In the genomic region with DNA sequence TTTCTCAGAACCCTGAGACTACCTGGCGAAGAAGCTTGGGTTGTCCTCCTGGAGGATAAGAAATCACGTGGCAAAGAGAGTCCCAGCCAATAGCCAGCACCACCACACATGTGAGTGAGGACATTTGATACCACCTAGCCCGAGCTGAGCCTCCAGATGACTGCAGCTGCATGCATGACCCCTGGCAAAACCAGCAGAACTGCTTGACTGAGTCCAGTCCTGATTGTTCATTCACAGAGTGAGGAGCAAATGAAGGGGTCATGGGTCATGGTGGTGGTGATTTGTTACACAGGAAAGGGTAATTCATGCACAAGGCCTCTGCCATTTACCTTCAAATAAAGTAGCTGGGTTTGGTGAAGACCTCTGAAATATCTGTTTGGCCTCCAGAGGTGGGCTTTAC, we compare ENCODE assay signal across 23 cellular contexts.
DNase-seq lines count a peak whose midpoint lies in the region; ATAC-seq and TF ChIP-seq lines count a peak whose summit lies in the region.
"Had no signal": no experiment of that assay in that cellular context is flagged by ENCODE, and none has a peak within 500 bp of the region (broad histone marks: within the 10 kb centered on the region; RNA-seq: fewer than 3 reads in every experiment).

No MANE protein-coding gene starts in this region.

- CTCF ChIA-PET in PC-3 (lab: Charles Lee) = no interaction called here

- H3K27me3 ChIP-seq in PC-3 (ENCODE audit: low read length) (no peaks in the 10 kb centered on the region), aorta (ENCODE audit: control insufficient read depth in 1 of 2, insufficient read depth in 2 of 2, low read length in 1 of 2) (no peaks in the 10 kb centered on the region), MG63 (no peaks in the 10 kb centered on the region)

- BruUV-seq in PC-3 (replicated peaks; lab: Mats Ljungman, UMichigan) = no TSS peak

- H3K4me3 ChIP-seq in PC-3 (ENCODE audit: low read length) (no peak overlapping the region), aorta (ENCODE audit: low read length in 2 of 2) (no peak overlapping the region), MG63 (no peak overlapping the region)

- 59 to 64% methylated on average over 3 of the region's 3 CpGs for WGBS in aorta, 2 donors

- no peak overlapping the region for H3K4me2 ChIP-seq in PC-3 (ENCODE audit: low read length)

- peaks cover 37% of the 10 kb centered on the region for H3K79me2 ChIP-seq in PC-3 (ENCODE audit: low read length)

- H3K9me2 ChIP-seq in PC-3 (replicated peaks; ENCODE audit: low read length) = no peaks in the 10 kb centered on the region

- no peak overlapping the region for H2AFZ ChIP-seq in PC-3 (ENCODE audit: low read length)

- TF ChIP-seq CTCF in PC-3 (conservative IDR thresholded peaks at IDR 0.05; ENCODE audit: low read depth, low read length) = no peak

- ATAC-seq in PC-3 = peak; percentile 23; the same call in 1 of the 2 replicates
- no peak for ATAC-seq in aorta (ENCODE audit: low FRiP score)
- ATAC-seq: CD8-positive, alpha-beta T cell had no signal

- no peaks in the 10 kb centered on the region for H4K20me1 ChIP-seq in PC-3 (ENCODE audit: low read length)

- H3K27ac ChIP-seq in PC-3 (ENCODE audit: low read length) (peak overlapping the region; percentile 35), aorta (ENCODE audit: low read depth in 1 of 2, low read length in 2 of 2) (no peak overlapping the region)
- H3K27ac ChIP-seq: 22Rv1, C4-2B had no signal

- H3K9me3 ChIP-seq in PC-3 (ENCODE audit: low read length) = no peaks in the 10 kb centered on the region
- no peaks in the 10 kb centered on the region for H3K9me3 ChIP-seq in aorta (ENCODE audit: control insufficient read depth, low read length)
- H3K9me3 ChIP-seq in MG63 = no peaks in the 10 kb centered on the region
- H3K9me3 ChIP-seq: Caco-2 had no signal

- POLR2A ChIA-PET in PC-3 (lab: Charles Lee; ENCODE audit: unreplicated experiment) = no interaction called here

- 0 out of 2 replicates have a peak, but pooled peaks cover 2% of the 10 kb centered on the region for H3K36me3 ChIP-seq in PC-3 (ENCODE audit: low read depth, low read length)
- H3K36me3 ChIP-seq in aorta (ENCODE audit: control insufficient read depth in 1 of 2, insufficient read depth in 2 of 2, low read length in 1 of 2) = no peaks in the 10 kb centered on the region
- no peaks in the 10 kb centered on the region for H3K36me3 ChIP-seq in MG63

- intact Hi-C loops in PC-3 (cut with micrococcal nuclease) = loop anchor here (1.0 to 5.0 kb wide), 3 partner anchors 590 to 765 kb away; no protein-coding TSS in a partner anchor
- intact Hi-C loops in aorta (cut with DNase I) = loop anchor here in 1 of 2 donors (2.0 kb wide), 1 partner anchor 627 kb away; no protein-coding TSS in a partner anchor

- DNase-seq in NCI-H510A (lab: John Stamatoyannopoulos, UW) = peak; percentile 4
- no peak for DNase-seq in NCI-H510A treated with DMSO at 0.1 percent for 48 hours (lab: John Stamatoyannopoulos, UW)
- DNase-seq in PC-3 = peak; percentile 65
- DNase-seq in kidney tubule cell (ENCODE audit: low spot score) = peak; percentile 65
- DNase-seq in stimulated activated naive CD4-positive, alpha-beta T cell treated with Interleukin-2 at 50 U/mL for 16 hours (lab: John Stamatoyannopoulos, UW) = no peak
- DNase-seq in aorta = no peak
- DNase-seq in MG63 = no peak
- DNase-seq: Caco-2; CD8-positive, alpha-beta T cell; DMS 273 treated with DMSO at 0.1 percent for 48 hours; DMS79; EL; GF-D8; Karpas-422; NCI-H1092 treated with DMSO at 0.1 percent for 48 hours; NCI-H1436 treated with DMSO at 0.1 percent for 48 hours; NCI-H187 treated with DMSO at 0.1 percent for 48 hours; NCI-H446; NCI-H526 treated with DMSO at 0.1 percent for 48 hours; Right ventricle myocardium superior; RPMI8226 had no signal

- no peaks in the 10 kb centered on the region for H3F3A ChIP-seq in PC-3 (ENCODE audit: low read length, unreplicated experiment)

- H3K4me1 ChIP-seq in PC-3 (ENCODE audit: insufficient read depth, low read length) (peaks cover 33% of the 10 kb centered on the region), aorta (ENCODE audit: control insufficient read depth in 1 of 2, insufficient read depth in 2 of 2, low read length in 2 of 2) (no peaks in the 10 kb centered on the region)
- H3K4me1 ChIP-seq: Caco-2 had no signal

- H3K9ac ChIP-seq in PC-3 (ENCODE audit: low read length) = no peak overlapping the region; the same call in 1 of the 2 replicates

Comparison
In these comparisons a context has a peak if more than half of its experiments do, and no peak if none do; other contexts are left out.
1. DNase-seq: peak in NCI-H510A (single experiment), PC-3 (single experiment) and kidney tubule cell (single experiment); none in NCI-H510A treated with DMSO at 0.1 percent for 48 hours (single experiment), stimulated activated naive CD4-positive, alpha-beta T cell treated with Interleukin-2 at 50 U/mL for 16 hours (single experiment), aorta (0 of 2) and MG63 (single experiment).